Comparison of ENCODE assay signal across 8 cellular contexts in the genomic region with DNA sequence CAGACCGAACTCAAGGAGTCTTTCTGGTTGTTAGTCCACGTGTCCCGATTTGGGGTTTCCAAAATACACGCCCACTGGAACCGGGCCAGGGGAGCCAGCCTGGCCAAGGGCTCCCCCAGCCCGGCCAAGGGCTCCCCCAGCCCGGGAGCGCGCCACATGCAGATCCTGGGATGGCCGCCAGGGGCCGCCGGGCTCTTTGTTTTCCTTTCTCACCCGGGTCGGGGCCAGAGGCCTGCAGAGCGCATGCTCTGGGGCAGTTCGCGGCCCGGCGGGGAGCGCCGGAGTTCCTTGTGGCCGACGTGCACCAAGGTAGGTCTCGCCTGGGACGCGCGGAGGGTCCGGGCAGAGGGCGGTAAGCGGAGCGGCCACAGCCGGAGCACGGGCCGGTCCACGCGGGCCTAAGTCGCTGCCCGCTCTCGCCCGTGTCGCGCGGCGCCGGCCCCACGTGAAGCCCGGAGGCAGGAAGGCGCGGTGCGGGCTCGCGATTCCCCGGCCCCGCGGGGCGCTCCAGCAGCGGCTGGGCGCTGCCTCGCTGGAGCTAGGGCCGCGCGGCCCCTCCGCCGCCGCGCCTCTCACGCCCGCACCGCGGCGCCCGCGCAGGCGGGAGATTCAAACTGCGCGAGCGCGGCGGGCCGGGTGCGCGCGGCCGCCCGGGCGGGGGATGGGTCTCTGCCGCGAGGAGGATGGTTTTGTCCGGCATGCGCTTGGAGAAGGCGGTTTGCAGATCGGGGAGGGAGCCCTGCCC. TPM values are rescaled to one million over a fixed set of nuclear protein-coding genes. Genes with fewer than 3 reads are reported as not detected.
DNase-seq lines count a peak whose midpoint lies in the region; FAIRE-seq and TF ChIP-seq lines count a peak whose summit lies in the region.

No MANE protein-coding gene starts in this region.

- peaks cover 7% of the 10 kb centered on the region; the same call in 1 of the 2 replicates for H3K36me3 ChIP-seq in Loucy (ENCODE audit: insufficient read depth, low read length)
- H3K36me3 ChIP-seq in suprapubic skin, result peaks cover 21% of the 10 kb centered on the region

- H3K27me3 ChIP-seq in Loucy (ENCODE audit: insufficient read depth, low read length, poor library complexity, severe bottlenecking) (no peaks in the 10 kb centered on the region), suprapubic skin (no peaks in the 10 kb centered on the region)

- H3K9ac ChIP-seq in Loucy (ENCODE audit: low read depth, low read length, poor library complexity, severe bottlenecking), result peak overlapping the region; percentile 90

- TF ChIP-seq EP300 in suprapubic skin (IDR thresholded peaks at IDR 0.05), result no peak

- H3K4me1 ChIP-seq in Loucy (ENCODE audit: insufficient read depth, low read length, poor library complexity, severe bottlenecking) (peaks cover 31% of the 10 kb centered on the region), suprapubic skin (peaks cover 19% of the 10 kb centered on the region)

- peak overlapping the region; percentile 89 for H3K4me3 ChIP-seq in Loucy (ENCODE audit: low read length, poor library complexity, severe bottlenecking)
- H3K4me3 ChIP-seq in suprapubic skin, result peak overlapping the region; percentile 64

- H3K9me3 ChIP-seq in Loucy (ENCODE audit: insufficient read depth, low read depth, low read length) (no peaks in the 10 kb centered on the region), suprapubic skin (no peaks in the 10 kb centered on the region)

- FAIRE-seq in G401.6 (lab: Jason Lieb, UNC) (peak; percentile 82), frontal cortex (lab: Jason Lieb, UNC) (no peak)

- no peak for TF ChIP-seq POLR2A in suprapubic skin (IDR thresholded peaks at IDR 0.05)

- DNase-seq in GOT3 (lab: John Stamatoyannopoulos, UW) (peak; percentile 70), SHP77 (lab: John Stamatoyannopoulos, UW) (peak; percentile 73 to 82), frontal cortex (ENCODE audit: low spot score in 2 of 2) (peak; percentile 89 to 90), nucleus accumbens (lab: John Stamatoyannopoulos, UW) (peak in 55 of 56 donors; percentile 13 to 93 (median 77)), suprapubic skin (ENCODE audit: low spot score in 2 of 2) (peak; percentile 93 to 94)
- peak; percentile 83 for DNase-seq in activated gamma-delta T cell treated with anti-CD3 and anti-CD28 coated beads, Interleukin-2, amount 50 U/mL, for 16 hours (ENCODE audit: low read depth)

- peaks cover 28% of the 10 kb centered on the region for H4K20me1 ChIP-seq in Loucy (ENCODE audit: insufficient read depth, low read length, poor library complexity, severe bottlenecking)

- peaks cover 21% of the 10 kb centered on the region for H3F3A ChIP-seq in Loucy (ENCODE audit: low read depth)

- peak overlapping the region; percentile 98 for H3K4me2 ChIP-seq in Loucy (ENCODE audit: low read depth, low read length, poor library complexity, severe bottlenecking)

- H3K27ac ChIP-seq in suprapubic skin, result peak overlapping the region; percentile 87

- TF ChIP-seq CTCF in Loucy (conservative IDR thresholded peaks at IDR 0.05; ENCODE audit: low read length) (peak; percentile 90), suprapubic skin (IDR thresholded peaks at IDR 0.05) (peak; percentile 94 to 97)

- WGBS in suprapubic skin, result 0% methylated on average over 7 of the region's 92 CpGs

- no peaks in the 10 kb centered on the region for H3K9me2 ChIP-seq in Loucy (replicated peaks; ENCODE audit: low read depth, low read length)

- peak overlapping the region; percentile 73 for H2AFZ ChIP-seq in Loucy (ENCODE audit: low read length)

- H3K79me2 ChIP-seq in Loucy (ENCODE audit: insufficient read depth, low read length), result peaks cover 49% of the 10 kb centered on the region

RNA-seq across cellular contexts. Expression of a gene that starts 12.3 kb away (rescaled TPM):
- 15.1 TPM for total RNA-seq in frontal cortex
- 10 to 100 TPM; 19.8 to 36.8 (median 25.3) TPM for total RNA-seq in suprapubic skin

RNA-seq across cellular contexts. Expression of a gene that starts 34.7 kb away (rescaled TPM):
- total RNA-seq in frontal cortex (35.1 TPM), suprapubic skin (10 to 100 TPM; 17.6 to 36.7 (median 21.5) TPM)

Comparison
In these comparisons a context has a peak if more than half of its experiments do, and no peak if none do; other contexts are left out.
1. Peak in every context shown above with its lines: DNase-seq, H3K4me3 ChIP-seq and H3K27ac ChIP-seq.